Comparison of ENCODE assay signal across 1 cellular context in genomic region chr11:79472736-79473536, GRCh38.
TF ChIP-seq lines count a peak whose summit lies in the region.

No MANE protein-coding gene starts in this region.

TF ChIP-seq in H1, 55 proteins besides CTCF, POLR2A, EP300 and RAD21:
- peak in 1 of 2 experiments; percentile 63; a peak in 2 of 4 replicates for TF ChIP-seq HDAC2 (IDR thresholded peaks at IDR 0.05; ENCODE audit: borderline replicate concordance in 1 of 2, low read depth in 2 of 2, low read length in 2 of 2)
- TF ChIP-seq SUZ12 (IDR thresholded peaks at IDR 0.05; ENCODE audit: low read length) = no peak
- TF ChIP-seq BCL11A (IDR thresholded peaks at IDR 0.05; ENCODE audit: low read depth in 2 of 2, low read length in 2 of 2) = no peak
- no peak for TF ChIP-seq TEAD4 (IDR thresholded peaks at IDR 0.05; ENCODE audit: low read depth, low read length)
- no peak; the same call in 1 of the 2 replicates for TF ChIP-seq JUND (IDR thresholded peaks at IDR 0.05; ENCODE audit: low read length)
- TF ChIP-seq SP2 (IDR thresholded peaks at IDR 0.05; ENCODE audit: low read length) = no peak
- no peak for TF ChIP-seq PHF8 (conservative IDR thresholded peaks at IDR 0.05; ENCODE audit: low read depth, low read length)
- peak; percentile 37; the same call in 1 of the 2 replicates for TF ChIP-seq TAF1 (IDR thresholded peaks at IDR 0.05; ENCODE audit: low read depth, low read length)
- no peak for TF ChIP-seq BRCA1 (IDR thresholded peaks at IDR 0.05; ENCODE audit: low read depth, low read length)
- TF ChIP-seq SRF (IDR thresholded peaks at IDR 0.05; ENCODE audit: low read depth, low read length) = no peak
- TF ChIP-seq ATF2 (IDR thresholded peaks at IDR 0.05; ENCODE audit: low read length) = peak; percentile 85; the same call in 1 of the 2 replicates
- peak; percentile 65 for TF ChIP-seq CHD7 (IDR thresholded peaks at IDR 0.05; ENCODE audit: insufficient replicate concordance, low read length)
- no peak for TF ChIP-seq EZH2 (IDR thresholded peaks at IDR 0.05; ENCODE audit: low read depth, low read length, severe bottlenecking)
- TF ChIP-seq POU5F1 (IDR thresholded peaks at IDR 0.05; ENCODE audit: low read depth, low read length) = 0 out of 2 replicates have a peak, but pooled peaks have one; percentile 43
- no peak; the same call in 1 of the 2 replicates for TF ChIP-seq CREB1 (IDR thresholded peaks at IDR 0.05)
- no peak for TF ChIP-seq RXRA (IDR thresholded peaks at IDR 0.05; ENCODE audit: insufficient read depth, low read depth, low read length)
- TF ChIP-seq GTF2F1 (IDR thresholded peaks at IDR 0.05; ENCODE audit: borderline replicate concordance, low read depth, low read length) = no peak
- peak; percentile 69 for TF ChIP-seq NANOG (IDR thresholded peaks at IDR 0.05; ENCODE audit: insufficient read depth, low read depth, low read length, poor library complexity, severe bottlenecking)
- 0 out of 2 replicates have a peak, but pooled peaks have one; percentile 29 for TF ChIP-seq TCF12 (IDR thresholded peaks at IDR 0.05; ENCODE audit: low read depth, low read length)
- TF ChIP-seq KDM1A (IDR thresholded peaks at IDR 0.05; ENCODE audit: borderline replicate concordance, low read length) = peak; percentile 86; the same call in 1 of the 2 replicates
- TF ChIP-seq RNF2 (IDR thresholded peaks at IDR 0.05; ENCODE audit: borderline replicate concordance, low read depth, low read length, missing control alignments, poor library complexity, severe bottlenecking) = no peak
- TF ChIP-seq SP1 (IDR thresholded peaks at IDR 0.05; ENCODE audit: low read depth, low read length) = peak; percentile 91
- no peak for TF ChIP-seq E2F6 (IDR thresholded peaks at IDR 0.05)
- no peak for TF ChIP-seq FOSL1 (IDR thresholded peaks at IDR 0.05; ENCODE audit: insufficient read depth, low read depth, low read length)
- peak; percentile 60; the same call in 1 of the 2 replicates for TF ChIP-seq TBP (IDR thresholded peaks at IDR 0.05; ENCODE audit: low read depth, low read length)
- TF ChIP-seq RBBP5 (IDR thresholded peaks at IDR 0.05; ENCODE audit: borderline replicate concordance, low read depth, low read length) = peak; percentile 100
- TF ChIP-seq RFX5 (IDR thresholded peaks at IDR 0.05; ENCODE audit: borderline replicate concordance, low read depth, low read length) = no peak
- TF ChIP-seq SIN3A (conservative IDR thresholded peaks at IDR 0.05 in 1 of 2, IDR thresholded peaks at IDR 0.05 in 1 of 2; ENCODE audit: low read depth in 1 of 2, low read length in 2 of 2) = peak; percentile 53 to 86; a peak in 2 of 4 replicates
- TF ChIP-seq ASH2L (IDR thresholded peaks at IDR 0.05; ENCODE audit: low read length) = peak; percentile 100
- TF ChIP-seq JUN (IDR thresholded peaks at IDR 0.05; ENCODE audit: low read depth, low read length) = no peak
- TF ChIP-seq USF2 (IDR thresholded peaks at IDR 0.05; ENCODE audit: low read length) = no peak
